In the genomic region with DNA sequence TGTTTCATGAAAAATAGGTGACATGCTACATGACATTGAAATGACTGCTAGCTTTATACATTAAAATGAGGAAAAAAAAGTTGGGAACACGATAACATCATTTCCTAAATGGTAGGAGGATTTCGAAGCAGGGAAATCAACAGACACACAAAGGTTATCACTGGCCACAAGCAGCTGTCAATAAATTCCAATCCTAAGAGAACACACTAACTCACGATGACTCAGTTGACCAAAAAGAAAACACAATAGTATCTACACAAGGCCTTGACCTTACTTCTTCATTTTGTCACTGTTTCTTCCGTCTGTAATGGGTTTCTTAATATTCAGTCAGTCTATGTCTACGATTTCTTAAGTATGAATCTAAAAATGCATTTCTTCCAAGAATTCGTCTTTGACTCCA, we compare ENCODE assay signal across 19 cellular contexts. TPM values are rescaled to one million over a fixed set of nuclear protein-coding genes. Genes with fewer than 3 reads are reported as not detected.
DNase-seq lines count a peak whose midpoint lies in the region; ATAC-seq, FAIRE-seq and TF ChIP-seq lines count a peak whose summit lies in the region.
"Had no signal": no experiment of that assay in that cellular context is flagged by ENCODE, and none has a peak within 500 bp of the region (broad histone marks: within the 10 kb centered on the region; RNA-seq: fewer than 3 reads in every experiment).

No MANE protein-coding gene starts in this region.

- no peak for TF ChIP-seq CTCF in PC-3 (conservative IDR thresholded peaks at IDR 0.05; ENCODE audit: low read depth, low read length)
- no peak for TF ChIP-seq CTCF in endothelial cell of umbilical vein (IDR thresholded peaks at IDR 0.05; ENCODE audit: extremely low read depth in 1 of 2, insufficient read depth in 1 of 2, low read depth in 1 of 2, low read length in 2 of 2)
- no peak for TF ChIP-seq CTCF in osteocyte (IDR thresholded peaks at IDR 0.05)
- no peak for TF ChIP-seq CTCF in Caco-2 (IDR thresholded peaks at IDR 0.05; ENCODE audit: insufficient read depth in 1 of 2, low read depth in 1 of 2, low read length in 1 of 2, severe bottlenecking in 1 of 2, unreplicated experiment in 1 of 2)

- H3K9me1 ChIP-seq in endothelial cell of umbilical vein (replicated peaks; ENCODE audit: control insufficient read depth, extremely low read depth, insufficient read depth, low read length), result no peaks in the 10 kb centered on the region

- peaks cover 3% of the 10 kb centered on the region for H3K9me3 Mint-ChIP-seq in osteocyte (ENCODE audit: unreplicated experiment)
- peaks cover 8% of the 10 kb centered on the region for H3K9me3 Mint-ChIP-seq in Caco-2 (ENCODE audit: unreplicated experiment)

- H3F3A ChIP-seq in GM23248 (ENCODE audit: insufficient read depth) (peaks cover 38% of the 10 kb centered on the region), PC-3 (ENCODE audit: low read length, unreplicated experiment) (peaks cover 7% of the 10 kb centered on the region)

- no TSS peak for BruUV-seq in PC-3 (replicated peaks; lab: Mats Ljungman, UMichigan)
- no TSS peak for BruUV-seq in endothelial cell of umbilical vein (replicated peaks; lab: Mats Ljungman, UMichigan)
- no TSS peak for BruUV-seq in Caco-2 (replicated peaks; lab: Mats Ljungman, UMichigan)

- H3K27me3 ChIP-seq in GM23248 (replicated peaks; ENCODE audit: insufficient read depth) (no peaks in the 10 kb centered on the region), PC-3 (ENCODE audit: low read length) (no peaks in the 10 kb centered on the region), endothelial cell of umbilical vein (ENCODE audit: control insufficient read depth in 2 of 2, insufficient read depth in 2 of 2, low read length in 2 of 2) (no peaks in the 10 kb centered on the region), Caco-2 (replicated peaks; ENCODE audit: control insufficient read depth, insufficient read depth, low read length) (no peaks in the 10 kb centered on the region)
- H3K27me3 ChIP-seq: cardiac muscle cell had no signal

- H3K4me3 Mint-ChIP-seq in osteocyte (ENCODE audit: unreplicated experiment) (no peak overlapping the region), Caco-2 (ENCODE audit: unreplicated experiment) (no peak overlapping the region)
- H3K4me3 Mint-ChIP-seq: activated naive CD8-positive, alpha-beta T cell; B cell had no signal

- H3K79me2 ChIP-seq in GM23248 (ENCODE audit: insufficient read depth), result peaks cover 94% of the 10 kb centered on the region
- H3K79me2 ChIP-seq in PC-3 (ENCODE audit: low read length), result peaks cover 84% of the 10 kb centered on the region
- peaks cover 79% of the 10 kb centered on the region for H3K79me2 ChIP-seq in endothelial cell of umbilical vein (ENCODE audit: control insufficient read depth, insufficient read depth, low read length)

- H2AFZ ChIP-seq in GM23248 (no peak overlapping the region), PC-3 (ENCODE audit: low read length) (no peak overlapping the region), endothelial cell of umbilical vein (ENCODE audit: low read depth, low read length) (no peak overlapping the region)

- dilution Hi-C loops in endothelial cell of umbilical vein (cut with MboI; ENCODE audit: extremely low pct_ligation_motif_present, low sequenced_read_pairs), result no loop called here

- H3K36me3 ChIP-seq in GM23248 (ENCODE audit: low read depth) (0 out of 2 replicates have a peak, but pooled peaks cover 3% of the 10 kb centered on the region), PC-3 (ENCODE audit: low read depth, low read length) (peaks cover 3% of the 10 kb centered on the region; the same call in 1 of the 2 replicates), endothelial cell of umbilical vein (ENCODE audit: control insufficient read depth in 2 of 2, extremely low read depth in 1 of 2, insufficient read depth in 2 of 2, low read length in 2 of 2) (peaks cover 0 to 2% of the 10 kb centered on the region in 2 experiments), Caco-2 (ENCODE audit: control insufficient read depth, insufficient read depth, low read length) (no peaks in the 10 kb centered on the region)
- H3K36me3 ChIP-seq: cardiac muscle cell had no signal

- H4K20me1 ChIP-seq in GM23248 (ENCODE audit: insufficient read depth), result no peaks in the 10 kb centered on the region
- no peaks in the 10 kb centered on the region for H4K20me1 ChIP-seq in PC-3 (ENCODE audit: low read length)
- H4K20me1 ChIP-seq in endothelial cell of umbilical vein (replicated peaks; ENCODE audit: control insufficient read depth, extremely low read depth, insufficient read depth, low read length), result no peaks in the 10 kb centered on the region

- no peak overlapping the region; the same call in 1 of the 2 replicates for H3K9ac ChIP-seq in GM23248
- no peak overlapping the region for H3K9ac ChIP-seq in PC-3 (ENCODE audit: low read length)
- peak overlapping the region; percentile 65 for H3K9ac ChIP-seq in endothelial cell of umbilical vein (replicated peaks; ENCODE audit: extremely low read depth, insufficient read depth, low read length)
- H3K9ac ChIP-seq: KMS-11 had no signal

- H3K9me3 ChIP-seq in GM23248 (ENCODE audit: low read depth), result no peaks in the 10 kb centered on the region
- no peaks in the 10 kb centered on the region for H3K9me3 ChIP-seq in PC-3 (ENCODE audit: low read length)
- no peaks in the 10 kb centered on the region for H3K9me3 ChIP-seq in endothelial cell of umbilical vein (replicated peaks; ENCODE audit: control insufficient read depth, insufficient read depth, low read length)
- no peaks in the 10 kb centered on the region for H3K9me3 ChIP-seq in Caco-2

- 27 to 46% methylated on average over 6 of the region's 6 CpGs for WGBS in GM23248 (ENCODE audit: low coverage in 1 of 2, low lambda C conversion rate in 2 of 2, missing lambda C conversion rate in 2 of 2), 2 experiments

- DNase-seq in GM23248 (peak; percentile 48), PC-3 (peak; percentile 44), endothelial cell of umbilical vein (ENCODE audit: low read depth, low spot score) (peak; percentile 83), osteocyte (ENCODE audit: extremely low spot score, unreplicated experiment) (no peak), Caco-2 (no peak), SHP77 (lab: John Stamatoyannopoulos, UW) (no peak), NCI-H146 (lab: John Stamatoyannopoulos, UW) (no peak)
- DNase-seq: activated CD4-positive, alpha-beta T cell treated with anti-CD3 and anti-CD28 coated beads, Interleukin-2, amount 50 U/mL, for 4 hours; Calu3; effector memory CD4-positive, alpha-beta T cell; mesendoderm; NCI-H1694; NCI-H2227 treated with DMSO at 0.1 percent for 48 hours; NK-92 treated with Interleukin-12 subunit alpha and Interleukin-12 subunit beta, amount 100 ng/mL, for 24 hours; SIG-M5 had no signal

- CTCF ChIA-PET in PC-3 (lab: Charles Lee), result interaction anchor here (0.7 kb wide), 1 partner anchor 10 kb away, joined by 3 read pairs; no protein-coding TSS in a partner anchor
- CTCF ChIA-PET in endothelial cell of umbilical vein (lab: Charles Lee), result interaction anchor here (0.7 to 1.8 kb wide), 5 partner anchors 9 to 44 kb away, joined by 3 to 6 read pairs (median 3); partner anchors contain the start of gene STARD13
- CTCF ChIA-PET in Caco-2 (lab: Charles Lee), result no interaction called here

- H3K27me3 Mint-ChIP-seq in osteocyte (ENCODE audit: unreplicated experiment), result no peaks in the 10 kb centered on the region
- H3K27me3 Mint-ChIP-seq in Caco-2 (ENCODE audit: insufficient read depth, unreplicated experiment), result no peaks in the 10 kb centered on the region

- peaks cover 74% of the 10 kb centered on the region for H3K4me1 Mint-ChIP-seq in osteocyte (ENCODE audit: unreplicated experiment)
- no peaks in the 10 kb centered on the region for H3K4me1 Mint-ChIP-seq in Caco-2 (ENCODE audit: low read depth, unreplicated experiment)

- no peak for ATAC-seq in PC-3

- peak; percentile 94 for FAIRE-seq in endothelial cell of umbilical vein (lab: Jason Lieb, UNC)

- H3K4me2 ChIP-seq in GM23248 (ENCODE audit: unreplicated experiment) (peak overlapping the region; percentile 53), PC-3 (ENCODE audit: low read length) (peak overlapping the region; percentile 61; the same call in 1 of the 2 replicates), endothelial cell of umbilical vein (ENCODE audit: insufficient read depth, low read length) (peak overlapping the region; percentile 80)
- H3K4me2 ChIP-seq: KMS-11 had no signal

- peak; percentile 59 for TF ChIP-seq POLR2A in endothelial cell of umbilical vein (IDR thresholded peaks at IDR 0.05; ENCODE audit: low read depth, low read length)

- POLR2A ChIA-PET in PC-3 (lab: Charles Lee; ENCODE audit: unreplicated experiment) (no interaction called here), endothelial cell of umbilical vein (lab: Charles Lee) (interaction anchor here (1.4 kb wide), 1 partner anchor 246 kb away, joined by 4 read pairs; no protein-coding TSS in a partner anchor), Caco-2 (lab: Charles Lee) (interaction anchor here (0.8 kb wide), 1 partner anchor 748 kb away, joined by 3 read pairs; no protein-coding TSS in a partner anchor)

- peak overlapping the region; percentile 9; the same call in 1 of the 2 replicates for H3K4me3 ChIP-seq in GM23248
- H3K4me3 ChIP-seq in PC-3 (ENCODE audit: low read length), result 0 out of 2 replicates have a peak overlapping the region, but pooled peaks have one; percentile 12
- no peak overlapping the region for H3K4me3 ChIP-seq in endothelial cell of umbilical vein (replicated peaks in 1 of 3; ENCODE audit: insufficient read depth in 1 of 3, low read depth in 1 of 3, low read length in 3 of 3)
- no peak overlapping the region for H3K4me3 ChIP-seq in Caco-2 (ENCODE audit: low read depth, low read length)
- H3K4me3 ChIP-seq: cardiac muscle cell had no signal

- in situ Hi-C loops in GM23248 (cut with MboI), result no loop called here

- H3K27ac Mint-ChIP-seq in osteocyte (ENCODE audit: unreplicated experiment), result peak overlapping the region; percentile 46
- H3K27ac Mint-ChIP-seq in Caco-2 (ENCODE audit: unreplicated experiment), result no peak overlapping the region
- H3K27ac Mint-ChIP-seq: activated naive CD8-positive, alpha-beta T cell; B cell had no signal

- intact Hi-C loops in PC-3 (cut with micrococcal nuclease) (no loop called here), endothelial cell of umbilical vein (cut with micrococcal nuclease) (loop anchor here (1.0 kb wide), 2 partner anchors 13 to 245 kb away; no protein-coding TSS in a partner anchor), Caco-2 (cut with micrococcal nuclease; ENCODE audit: unreplicated experiment) (no loop called here)

- H3K4me1 ChIP-seq in GM23248 (ENCODE audit: insufficient read depth), result peaks cover 42% of the 10 kb centered on the region
- H3K4me1 ChIP-seq in PC-3 (ENCODE audit: insufficient read depth, low read length), result peaks cover 39% of the 10 kb centered on the region
- H3K4me1 ChIP-seq in endothelial cell of umbilical vein (ENCODE audit: control insufficient read depth, extremely low read depth, insufficient read depth, low read length), result peaks cover 44% of the 10 kb centered on the region
- no peaks in the 10 kb centered on the region for H3K4me1 ChIP-seq in Caco-2

- peak overlapping the region; percentile 13; the same call in 1 of the 2 replicates for H3K27ac ChIP-seq in GM23248
- H3K27ac ChIP-seq in PC-3 (ENCODE audit: low read length), result peak overlapping the region; percentile 33
- H3K27ac ChIP-seq in endothelial cell of umbilical vein (ENCODE audit: insufficient read depth, low read depth, low read length), result peak overlapping the region; percentile 85
- H3K27ac ChIP-seq: cardiac muscle cell, KMS-11 had no signal

- H3K9me2 ChIP-seq in GM23248 (ENCODE audit: insufficient read depth) (no peaks in the 10 kb centered on the region), PC-3 (replicated peaks; ENCODE audit: low read length) (no peaks in the 10 kb centered on the region)

- H3K36me3 Mint-ChIP-seq in osteocyte (ENCODE audit: unreplicated experiment) (peaks cover 24% of the 10 kb centered on the region), Caco-2 (ENCODE audit: insufficient read depth, unreplicated experiment) (no peaks in the 10 kb centered on the region)
- H3K36me3 Mint-ChIP-seq: activated naive CD8-positive, alpha-beta T cell had no signal

RNA-seq across cellular contexts. Expression of gene STARD13, which starts 36.5 kb away (rescaled TPM):
- 13.4 and 16.6 TPM in 2 replicates for total RNA-seq in GM23248 (2014; rRNA removed; shearing (Covaris generic))
- polyA plus RNA-seq in GM23248 (2016; fragmentation: Nextera tagmentation; extraction: Ambion mirVana) (13.2 and 13.8 TPM in 2 replicates), endothelial cell of umbilical vein (8.0 and 11.0 TPM in 2 replicates)
- total RNA-seq in PC-3 (2014; rRNA removed) (24.3 and 26.6 TPM in 2 replicates), endothelial cell of umbilical vein (41.1 and 47.7 TPM in 2 replicates), osteocyte (64.8 and 72.0 TPM in 2 replicates), Caco-2 (2022) (9.1 and 12.9 TPM in 2 replicates)
- 13.2 and 15.3 TPM in 2 replicates for polyA plus RNA-seq in endothelial cell of umbilical vein (2011; cell fraction: cytosol; rRNA removed)
- 59.5 and 61.4 TPM in 2 replicates for polyA plus RNA-seq in endothelial cell of umbilical vein (2011; cell fraction: nucleus; rRNA removed)
- 22.6 and 22.8 TPM in 2 replicates for polyA plus RNA-seq in endothelial cell of umbilical vein (2012)
- polyA minus RNA-seq in endothelial cell of umbilical vein, result 107 and 123 TPM in 2 replicates
- polyA minus RNA-seq in endothelial cell of umbilical vein (2011; cell fraction: cytosol; rRNA and poly(A)+ RNA removed), result 2.3 TPM
- polyA minus RNA-seq in endothelial cell of umbilical vein (2011; cell fraction: nucleus; rRNA and poly(A)+ RNA removed), result 324 and 411 TPM in 2 replicates

Comparison
In these comparisons a context has a peak if more than half of its experiments do, and no peak if none do; other contexts are left out.
1. DNase-seq: peak in GM23248 (single experiment), PC-3 (single experiment) and endothelial cell of umbilical vein (single experiment); none in osteocyte (single experiment), Caco-2 (0 of 2), SHP77 (0 of 2) and NCI-H146 (single experiment).
2. H3K27ac ChIP-seq: peak in every context shown above with its lines; median percentile 85 in endothelial cell of umbilical vein; 33 in PC-3; 13 in GM23248.
3. H3K4me3 ChIP-seq: peak in GM23248 (single experiment) and PC-3 (single experiment); none in endothelial cell of umbilical vein (0 of 3) and Caco-2 (single experiment).
4. Peak in every context shown above with its lines, with median percentiles within 50 percentile points of each other: H3K4me2 ChIP-seq.